1 cellular context compared by ENCODE assay signal in the genomic region with DNA sequence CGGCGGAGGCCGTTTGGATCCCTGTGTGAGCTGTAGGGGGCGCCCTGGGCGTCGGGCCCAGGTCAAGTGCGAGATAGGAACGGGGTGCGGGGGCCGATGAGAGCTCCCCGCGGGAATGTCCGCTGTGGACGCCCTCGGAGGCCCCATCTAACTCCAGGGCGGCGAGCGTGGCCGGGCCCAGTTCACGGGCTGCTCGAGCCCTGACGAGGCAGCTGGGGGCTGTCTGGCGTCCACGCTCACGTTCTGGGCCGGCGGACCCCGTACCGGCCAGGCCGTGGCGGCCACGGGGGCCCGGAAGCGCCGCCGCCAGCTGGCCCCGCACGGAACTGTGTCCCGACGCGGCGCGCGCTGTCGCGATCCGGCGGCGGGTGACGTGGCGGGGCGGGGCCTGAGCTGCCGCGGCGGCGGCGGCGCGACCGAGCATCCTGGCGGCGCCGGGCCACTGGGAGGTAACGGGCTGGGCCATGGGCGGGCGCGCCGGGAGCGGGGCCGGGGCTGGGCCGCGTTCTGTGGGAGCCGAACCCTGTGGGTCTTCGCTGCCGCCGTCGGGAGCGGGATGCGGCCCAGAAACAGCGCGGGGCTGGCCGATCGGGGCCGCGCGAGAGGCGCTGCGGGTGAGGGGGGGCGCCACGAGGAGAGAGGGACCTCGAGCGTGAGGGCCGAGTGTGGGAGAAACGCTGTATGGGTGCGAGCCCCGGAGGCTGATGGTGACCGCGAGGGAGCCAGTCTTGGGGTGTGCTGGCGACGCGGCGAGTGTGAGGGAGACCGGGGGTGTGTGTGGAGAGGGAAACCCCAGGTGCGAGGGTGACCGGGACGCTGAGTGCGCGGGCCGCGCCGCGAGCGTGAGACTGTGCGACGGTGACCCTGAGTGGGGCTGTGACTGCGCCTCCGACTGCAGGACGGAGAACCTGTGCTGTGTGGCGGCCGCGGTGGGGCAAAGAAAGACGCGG.
A peak's percentile ranks its signal among the peaks of the same experiment; 100 is the strongest.
TF ChIP-seq lines count a peak whose summit lies in the region.

A gene (plus strand): TSS at position 399 of the 950 bp plus-strand sequence. CDS start 10,201 bp downstream, outside the sequence.

TF ChIP-seq in HepG2, 621 proteins besides CTCF, POLR2A, EP300 and RAD21 (continued from another document and continues in another):
- TF ChIP-seq, protein P1, sequence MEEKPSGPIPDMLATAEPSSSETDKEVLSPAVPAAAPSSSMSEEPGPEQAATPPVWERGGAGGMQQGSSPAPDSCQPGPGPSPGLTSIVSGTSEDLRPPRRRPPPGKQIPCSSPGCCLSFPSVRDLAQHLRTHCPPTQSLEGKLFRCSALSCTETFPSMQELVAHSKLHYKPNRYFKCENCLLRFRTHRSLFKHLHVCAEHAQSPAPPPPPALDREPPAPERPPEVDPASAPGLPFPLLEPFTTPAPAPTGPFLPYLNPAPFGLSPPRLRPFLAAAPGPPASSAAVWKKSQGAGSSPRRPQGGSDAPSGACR (CRISPR knock-in tag; IDR thresholded peaks at IDR 0.05), result no peak
- TF ChIP-seq ZSCAN9 (CRISPR knock-in tag; IDR thresholded peaks at IDR 0.05; ENCODE audit: borderline replicate concordance) (no peak), ZNF749 (CRISPR knock-in tag; IDR thresholded peaks at IDR 0.05; ENCODE audit: borderline replicate concordance) (no peak; the same call in 1 of the 2 replicates), SIX4 (CRISPR knock-in tag; IDR thresholded peaks at IDR 0.05) (no peak), SYNCRIP (IDR thresholded peaks at IDR 0.05; ENCODE audit: insufficient read depth, low read depth, low read length) (no peak), GTF3A (CRISPR knock-in tag; conservative IDR thresholded peaks at IDR 0.05) (0 out of 2 replicates have a peak, but pooled peaks have one; percentile 29), ZNF572 (CRISPR knock-in tag; IDR thresholded peaks at IDR 0.05) (peak; percentile 85; the same call in 1 of the 2 replicates), SRSF9 (IDR thresholded peaks at IDR 0.05; ENCODE audit: borderline replicate concordance, insufficient read depth, low read depth, low read length, poor library complexity, severe bottlenecking) (no peak), ZNF552 (CRISPR knock-in tag; IDR thresholded peaks at IDR 0.05; ENCODE audit: borderline replicate concordance) (0 out of 2 replicates have a peak, but pooled peaks have one; percentile 67), KLF16 (CRISPR knock-in tag; IDR thresholded peaks at IDR 0.05) (no peak; a peak in 1 of 4 replicates), ZNF253 (CRISPR knock-in tag; IDR thresholded peaks at IDR 0.05; ENCODE audit: borderline replicate concordance) (peak; percentile 83), ZNF558 (CRISPR knock-in tag; IDR thresholded peaks at IDR 0.05; ENCODE audit: borderline replicate concordance) (peak; percentile 57; the same call in 1 of the 2 replicates), FOXK1 (CRISPR knock-in tag; IDR thresholded peaks at IDR 0.05; ENCODE audit: borderline replicate concordance, low read depth) (no peak; the same call in 1 of the 2 replicates), ESRRA (CRISPR knock-in tag; IDR thresholded peaks at IDR 0.05; ENCODE audit: low read depth) (no peak; the same call in 1 of the 2 replicates), IRF2 (CRISPR knock-in tag; IDR thresholded peaks at IDR 0.05) (peak; percentile 39; the same call in 1 of the 2 replicates), GPN1 (CRISPR knock-in tag; IDR thresholded peaks at IDR 0.05; ENCODE audit: borderline replicate concordance) (no peak), SMAD9 (CRISPR knock-in tag; IDR thresholded peaks at IDR 0.05) (no peak), HOXD1 (CRISPR knock-in tag; IDR thresholded peaks at IDR 0.05) (0 out of 2 replicates have a peak, but pooled peaks have one; percentile 4), TP53 (CRISPR knock-in tag; conservative IDR thresholded peaks at IDR 0.05) (0 out of 2 replicates have a peak, but pooled peaks have one; percentile 34), ZBTB38 (CRISPR knock-in tag; IDR thresholded peaks at IDR 0.05) (peak; percentile 4), ZNF354B (CRISPR knock-in tag; IDR thresholded peaks at IDR 0.05) (no peak), SUZ12 (IDR thresholded peaks at IDR 0.05; ENCODE audit: low read depth, low read length) (no peak), ZNF556 (CRISPR knock-in tag; IDR thresholded peaks at IDR 0.05; ENCODE audit: borderline replicate concordance) (peak; percentile 85; the same call in 1 of the 2 replicates), RXRA (CRISPR knock-in tag; IDR thresholded peaks at IDR 0.05) (peak; percentile 85; the same call in 1 of the 2 replicates), ZNF501 (CRISPR knock-in tag; IDR thresholded peaks at IDR 0.05) (peak; percentile 71), CAMTA2 (CRISPR knock-in tag; IDR thresholded peaks at IDR 0.05; ENCODE audit: borderline replicate concordance) (peak; percentile 84; the same call in 1 of the 2 replicates), HES4 (CRISPR knock-in tag; IDR thresholded peaks at IDR 0.05; ENCODE audit: borderline replicate concordance) (no peak; the same call in none of the 2 replicates), HNRNPH1 (optimal IDR thresholded peaks at IDR 0.05; ENCODE audit: low read depth, low read length) (no peak), ZBTB8A (CRISPR knock-in tag; IDR thresholded peaks at IDR 0.05; ENCODE audit: borderline replicate concordance, low read depth) (no peak), ZNF225 (CRISPR knock-in tag; IDR thresholded peaks at IDR 0.05) (peak; percentile 72; the same call in 1 of the 2 replicates)
- TF ChIP-seq, protein P2, sequence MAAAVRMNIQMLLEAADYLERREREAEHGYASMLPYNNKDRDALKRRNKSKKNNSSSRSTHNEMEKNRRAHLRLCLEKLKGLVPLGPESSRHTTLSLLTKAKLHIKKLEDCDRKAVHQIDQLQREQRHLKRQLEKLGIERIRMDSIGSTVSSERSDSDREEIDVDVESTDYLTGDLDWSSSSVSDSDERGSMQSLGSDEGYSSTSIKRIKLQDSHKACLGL (CRISPR knock-in tag; IDR thresholded peaks at IDR 0.05), result 0 out of 2 replicates have a peak, but pooled peaks have one; percentile 89
- TF ChIP-seq, protein P3, sequence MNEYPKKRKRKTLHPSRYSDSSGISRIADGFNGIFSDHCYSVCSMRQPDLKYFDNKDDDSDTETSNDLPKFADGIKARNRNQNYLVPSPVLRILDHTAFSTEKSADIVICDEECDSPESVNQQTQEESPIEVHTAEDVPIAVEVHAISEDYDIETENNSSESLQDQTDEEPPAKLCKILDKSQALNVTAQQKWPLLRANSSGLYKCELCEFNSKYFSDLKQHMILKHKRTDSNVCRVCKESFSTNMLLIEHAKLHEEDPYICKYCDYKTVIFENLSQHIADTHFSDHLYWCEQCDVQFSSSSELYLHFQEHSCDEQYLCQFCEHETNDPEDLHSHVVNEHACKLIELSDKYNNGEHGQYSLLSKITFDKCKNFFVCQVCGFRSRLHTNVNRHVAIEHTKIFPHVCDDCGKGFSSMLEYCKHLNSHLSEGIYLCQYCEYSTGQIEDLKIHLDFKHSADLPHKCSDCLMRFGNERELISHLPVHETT (CRISPR knock-in tag; conservative IDR thresholded peaks at IDR 0.05), result no peak; the same call in 1 of the 2 replicates
- TF ChIP-seq, protein P4, sequence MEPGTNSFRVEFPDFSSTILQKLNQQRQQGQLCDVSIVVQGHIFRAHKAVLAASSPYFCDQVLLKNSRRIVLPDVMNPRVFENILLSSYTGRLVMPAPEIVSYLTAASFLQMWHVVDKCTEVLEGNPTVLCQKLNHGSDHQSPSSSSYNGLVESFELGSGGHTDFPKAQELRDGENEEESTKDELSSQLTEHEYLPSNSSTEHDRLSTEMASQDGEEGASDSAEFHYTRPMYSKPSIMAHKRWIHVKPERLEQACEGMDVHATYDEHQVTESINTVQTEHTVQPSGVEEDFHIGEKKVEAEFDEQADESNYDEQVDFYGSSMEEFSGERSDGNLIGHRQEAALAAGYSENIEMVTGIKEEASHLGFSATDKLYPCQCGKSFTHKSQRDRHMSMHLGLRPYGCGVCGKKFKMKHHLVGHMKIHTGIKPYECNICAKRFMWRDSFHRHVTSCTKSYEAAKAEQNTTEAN (CRISPR knock-in tag; conservative IDR thresholded peaks at IDR 0.05), result peak; percentile 59; the same call in 1 of the 2 replicates
- TF ChIP-seq, protein P5, sequence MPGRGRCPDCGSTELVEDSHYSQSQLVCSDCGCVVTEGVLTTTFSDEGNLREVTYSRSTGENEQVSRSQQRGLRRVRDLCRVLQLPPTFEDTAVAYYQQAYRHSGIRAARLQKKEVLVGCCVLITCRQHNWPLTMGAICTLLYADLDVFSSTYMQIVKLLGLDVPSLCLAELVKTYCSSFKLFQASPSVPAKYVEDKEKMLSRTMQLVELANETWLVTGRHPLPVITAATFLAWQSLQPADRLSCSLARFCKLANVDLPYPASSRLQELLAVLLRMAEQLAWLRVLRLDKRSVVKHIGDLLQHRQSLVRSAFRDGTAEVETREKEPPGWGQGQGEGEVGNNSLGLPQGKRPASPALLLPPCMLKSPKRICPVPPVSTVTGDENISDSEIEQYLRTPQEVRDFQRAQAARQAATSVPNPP (CRISPR knock-in tag; IDR thresholded peaks at IDR 0.05), result no peak
- TF ChIP-seq, protein P6, sequence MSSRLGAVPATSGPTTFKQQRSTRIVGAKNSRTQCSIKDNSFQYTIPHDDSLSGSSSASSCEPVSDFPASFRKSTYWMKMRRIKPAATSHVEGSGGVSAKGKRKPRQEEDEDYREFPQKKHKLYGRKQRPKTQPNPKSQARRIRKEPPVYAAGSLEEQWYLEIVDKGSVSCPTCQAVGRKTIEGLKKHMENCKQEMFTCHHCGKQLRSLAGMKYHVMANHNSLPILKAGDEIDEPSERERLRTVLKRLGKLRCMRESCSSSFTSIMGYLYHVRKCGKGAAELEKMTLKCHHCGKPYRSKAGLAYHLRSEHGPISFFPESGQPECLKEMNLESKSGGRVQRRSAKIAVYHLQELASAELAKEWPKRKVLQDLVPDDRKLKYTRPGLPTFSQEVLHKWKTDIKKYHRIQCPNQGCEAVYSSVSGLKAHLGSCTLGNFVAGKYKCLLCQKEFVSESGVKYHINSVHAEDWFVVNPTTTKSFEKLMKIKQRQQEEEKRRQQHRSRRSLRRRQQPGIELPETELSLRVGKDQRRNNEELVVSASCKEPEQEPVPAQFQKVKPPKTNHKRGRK (CRISPR knock-in tag; IDR thresholded peaks at IDR 0.05), result no peak
- TF ChIP-seq, protein P7, sequence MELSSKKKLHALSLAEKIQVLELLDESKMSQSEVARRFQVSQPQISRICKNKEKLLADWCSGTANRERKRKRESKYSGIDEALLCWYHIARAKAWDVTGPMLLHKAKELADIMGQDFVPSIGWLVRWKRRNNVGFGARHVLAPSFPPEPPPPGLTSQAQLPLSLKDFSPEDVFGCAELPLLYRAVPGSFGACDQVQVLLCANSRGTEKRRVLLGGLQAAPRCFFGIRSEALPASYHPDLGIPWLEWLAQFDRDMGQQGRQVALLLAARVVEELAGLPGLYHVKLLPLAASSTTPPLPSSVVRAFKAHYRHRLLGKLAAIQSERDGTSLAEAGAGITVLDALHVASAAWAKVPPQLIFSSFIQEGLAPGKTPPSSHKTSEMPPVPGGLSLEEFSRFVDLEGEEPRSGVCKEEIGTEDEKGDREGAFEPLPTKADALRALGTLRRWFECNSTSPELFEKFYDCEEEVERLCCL (CRISPR knock-in tag; IDR thresholded peaks at IDR 0.05; ENCODE audit: borderline replicate concordance), result no peak
- TF ChIP-seq, protein P8, sequence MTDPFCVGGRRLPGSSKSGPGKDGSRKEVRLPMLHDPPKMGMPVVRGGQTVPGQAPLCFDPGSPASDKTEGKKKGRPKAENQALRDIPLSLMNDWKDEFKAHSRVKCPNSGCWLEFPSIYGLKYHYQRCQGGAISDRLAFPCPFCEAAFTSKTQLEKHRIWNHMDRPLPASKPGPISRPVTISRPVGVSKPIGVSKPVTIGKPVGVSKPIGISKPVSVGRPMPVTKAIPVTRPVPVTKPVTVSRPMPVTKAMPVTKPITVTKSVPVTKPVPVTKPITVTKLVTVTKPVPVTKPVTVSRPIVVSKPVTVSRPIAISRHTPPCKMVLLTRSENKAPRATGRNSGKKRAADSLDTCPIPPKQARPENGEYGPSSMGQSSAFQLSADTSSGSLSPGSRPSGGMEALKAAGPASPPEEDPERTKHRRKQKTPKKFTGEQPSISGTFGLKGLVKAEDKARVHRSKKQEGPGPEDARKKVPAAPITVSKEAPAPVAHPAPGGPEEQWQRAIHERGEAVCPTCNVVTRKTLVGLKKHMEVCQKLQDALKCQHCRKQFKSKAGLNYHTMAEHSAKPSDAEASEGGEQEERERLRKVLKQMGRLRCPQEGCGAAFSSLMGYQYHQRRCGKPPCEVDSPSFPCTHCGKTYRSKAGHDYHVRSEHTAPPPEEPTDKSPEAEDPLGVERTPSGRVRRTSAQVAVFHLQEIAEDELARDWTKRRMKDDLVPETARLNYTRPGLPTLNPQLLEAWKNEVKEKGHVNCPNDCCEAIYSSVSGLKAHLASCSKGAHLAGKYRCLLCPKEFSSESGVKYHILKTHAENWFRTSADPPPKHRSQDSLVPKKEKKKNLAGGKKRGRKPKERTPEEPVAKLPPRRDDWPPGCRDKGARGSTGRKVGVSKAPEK (CRISPR knock-in tag; IDR thresholded peaks at IDR 0.05; ENCODE audit: borderline replicate concordance), result no peak
- TF ChIP-seq, protein P9, sequence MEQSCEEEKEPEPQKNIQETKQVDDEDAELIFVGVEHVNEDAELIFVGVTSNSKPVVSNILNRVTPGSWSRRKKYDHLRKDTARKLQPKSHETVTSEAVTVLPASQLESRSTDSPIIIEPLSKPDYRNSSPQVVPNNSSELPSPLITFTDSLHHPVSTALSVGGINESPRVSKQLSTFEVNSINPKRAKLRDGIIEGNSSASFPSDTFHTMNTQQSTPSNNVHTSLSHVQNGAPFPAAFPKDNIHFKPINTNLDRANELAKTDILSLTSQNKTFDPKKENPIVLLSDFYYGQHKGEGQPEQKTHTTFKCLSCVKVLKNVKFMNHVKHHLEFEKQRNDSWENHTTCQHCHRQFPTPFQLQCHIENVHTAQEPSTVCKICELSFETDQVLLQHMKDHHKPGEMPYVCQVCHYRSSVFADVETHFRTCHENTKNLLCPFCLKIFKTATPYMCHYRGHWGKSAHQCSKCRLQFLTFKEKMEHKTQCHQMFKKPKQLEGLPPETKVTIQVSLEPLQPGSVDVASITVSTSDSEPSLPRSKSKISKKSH (CRISPR knock-in tag; IDR thresholded peaks at IDR 0.05; ENCODE audit: borderline replicate concordance), result peak; percentile 80; the same call in 1 of the 2 replicates
- TF ChIP-seq, protein P10, sequence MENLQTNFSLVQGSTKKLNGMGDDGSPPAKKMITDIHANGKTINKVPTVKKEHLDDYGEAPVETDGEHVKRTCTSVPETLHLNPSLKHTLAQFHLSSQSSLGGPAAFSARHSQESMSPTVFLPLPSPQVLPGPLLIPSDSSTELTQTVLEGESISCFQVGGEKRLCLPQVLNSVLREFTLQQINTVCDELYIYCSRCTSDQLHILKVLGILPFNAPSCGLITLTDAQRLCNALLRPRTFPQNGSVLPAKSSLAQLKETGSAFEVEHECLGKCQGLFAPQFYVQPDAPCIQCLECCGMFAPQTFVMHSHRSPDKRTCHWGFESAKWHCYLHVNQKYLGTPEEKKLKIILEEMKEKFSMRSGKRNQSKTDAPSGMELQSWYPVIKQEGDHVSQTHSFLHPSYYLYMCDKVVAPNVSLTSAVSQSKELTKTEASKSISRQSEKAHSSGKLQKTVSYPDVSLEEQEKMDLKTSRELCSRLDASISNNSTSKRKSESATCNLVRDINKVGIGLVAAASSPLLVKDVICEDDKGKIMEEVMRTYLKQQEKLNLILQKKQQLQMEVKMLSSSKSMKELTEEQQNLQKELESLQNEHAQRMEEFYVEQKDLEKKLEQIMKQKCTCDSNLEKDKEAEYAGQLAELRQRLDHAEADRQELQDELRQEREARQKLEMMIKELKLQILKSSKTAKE (CRISPR knock-in tag; IDR thresholded peaks at IDR 0.05; ENCODE audit: borderline replicate concordance), result peak; percentile 16; the same call in 1 of the 2 replicates
